In the genomic region with DNA sequence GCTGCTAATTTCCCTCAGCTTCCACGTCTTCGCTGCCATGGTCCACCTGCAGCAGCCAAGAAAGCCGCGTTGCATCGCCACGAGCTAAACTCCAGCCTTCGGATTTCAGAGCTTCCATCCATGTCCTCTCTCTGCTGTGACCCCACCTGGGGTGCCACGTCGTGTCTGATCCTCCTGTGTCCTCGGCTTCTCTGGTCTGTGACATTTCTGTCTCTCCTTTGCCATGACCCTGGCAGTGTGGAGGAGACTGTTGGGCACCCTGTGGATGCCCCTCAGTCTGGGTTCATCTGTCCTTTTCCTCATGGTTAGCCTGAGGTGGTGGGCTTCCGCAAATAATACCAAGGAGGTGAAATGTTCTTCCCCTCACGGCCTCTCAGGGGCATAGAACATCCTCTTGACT, we compare ENCODE assay signal across 13 cellular contexts.
"Had no signal": no experiment of that assay in that cellular context is flagged by ENCODE, and none has a peak within 500 bp of the region (broad histone marks: within the 10 kb centered on the region; RNA-seq: fewer than 3 reads in every experiment).

No MANE protein-coding gene starts in this region.

- DNase-seq: effector memory CD8-positive, alpha-beta T cell; esophagus squamous epithelium; foreskin fibroblast; glutamatergic neuron; immature natural killer cell; left colon; naive thymus-derived CD4-positive, alpha-beta T cell; nephron progenitor cell; stimulated activated CD4-positive, alpha-beta T cell treated with anti-CD3 and anti-CD28 coated beads, Interleukin-2, amount 100 ng/mL, for 48 hours; transverse colon had no signal

- ATAC-seq: effector memory CD8-positive, alpha-beta T cell; gastroesophageal sphincter; left colon; naive thymus-derived CD4-positive, alpha-beta T cell had no signal

- H3K27ac Mint-ChIP-seq: immature natural killer cell; nephron progenitor cell; stimulated activated naive CD8-positive, alpha-beta T cell treated with anti-CD3 and anti-CD28 coated beads, Interleukin-15, Interleukin-2, amounts not matched to agents 100 ng/mL and 50 ng/mL, for 24 hours had no signal

- H3K4me3 Mint-ChIP-seq: central memory CD8-positive, alpha-beta T cell; effector memory CD8-positive, alpha-beta T cell; immature natural killer cell; naive thymus-derived CD4-positive, alpha-beta T cell; nephron progenitor cell; stimulated activated naive CD8-positive, alpha-beta T cell treated with anti-CD3 and anti-CD28 coated beads, Interleukin-15, Interleukin-2, amounts not matched to agents 100 ng/mL and 50 ng/mL, for 24 hours had no signal

- H3K4me1 Mint-ChIP-seq: central memory CD8-positive, alpha-beta T cell; immature natural killer cell; naive thymus-derived CD4-positive, alpha-beta T cell had no signal

- H3K27me3 Mint-ChIP-seq: central memory CD8-positive, alpha-beta T cell; effector memory CD8-positive, alpha-beta T cell; naive thymus-derived CD4-positive, alpha-beta T cell; stimulated activated naive CD8-positive, alpha-beta T cell treated with anti-CD3 and anti-CD28 coated beads, Interleukin-15, Interleukin-2, amounts not matched to agents 100 ng/mL and 50 ng/mL, for 24 hours had no signal

- H3K9me3 Mint-ChIP-seq: central memory CD8-positive, alpha-beta T cell; effector memory CD8-positive, alpha-beta T cell; stimulated activated naive CD8-positive, alpha-beta T cell treated with anti-CD3 and anti-CD28 coated beads, Interleukin-15, Interleukin-2, amounts not matched to agents 100 ng/mL and 50 ng/mL, for 24 hours had no signal
